In genomic region chr10:59678884-59679301, GRCh38 we compare ENCODE assay signal across 10 cellular contexts. TPM values are rescaled to one million over a fixed set of nuclear protein-coding genes. Genes with fewer than 3 reads are reported as not detected.
DNase-seq lines count a peak whose midpoint lies in the region; ATAC-seq and TF ChIP-seq lines count a peak whose summit lies in the region.
"Had no signal": no experiment of that assay in that cellular context is flagged by ENCODE, and none has a peak within 500 bp of the region (broad histone marks: within the 10 kb centered on the region; RNA-seq: fewer than 3 reads in every experiment).

No MANE protein-coding gene starts in this region.

- ATAC-seq in GM21526 (IDR thresholded peaks at IDR 0.05; ENCODE audit: low FRiP score, unreplicated experiment) (peak; percentile 72), HG03558 (IDR thresholded peaks at IDR 0.05; ENCODE audit: extremely low read depth, unreplicated experiment) (peak; percentile 80), esophagus mucosa (peak; percentile 96)

- no peak overlapping the region for H3K4me3 Mint-ChIP-seq in CD8-positive, alpha-beta memory T cell
- H3K4me3 Mint-ChIP-seq: memory B cell had no signal

- no peaks in the 10 kb centered on the region for H3K36me3 ChIP-seq in CD8-positive, alpha-beta memory T cell (ENCODE audit: insufficient read depth, low read length)

- TF ChIP-seq CTCF in GM10248 (IDR thresholded peaks at IDR 0.05; ENCODE audit: control extremely low read depth, extremely low read depth, low read depth, missing control alignments) = no peak

- H3K27ac Mint-ChIP-seq in CD8-positive, alpha-beta memory T cell = no peak overlapping the region
- H3K27ac Mint-ChIP-seq: memory B cell had no signal

- H3K4me1 ChIP-seq in CD8-positive, alpha-beta memory T cell (ENCODE audit: insufficient read depth, low read length) = no peaks in the 10 kb centered on the region

- no peaks in the 10 kb centered on the region for H3K36me3 Mint-ChIP-seq in CD8-positive, alpha-beta memory T cell
- H3K36me3 Mint-ChIP-seq: memory B cell had no signal

- H3K27ac ChIP-seq in CD8-positive, alpha-beta memory T cell (ENCODE audit: low read depth, low read length) = no peak overlapping the region

- H3K9me3 Mint-ChIP-seq in CD8-positive, alpha-beta memory T cell = peaks cover 0 to 3% (median 0%) of the 10 kb centered on the region in 5 donors

- H3K27me3 ChIP-seq in CD8-positive, alpha-beta memory T cell (ENCODE audit: insufficient read depth, low read length, poor library complexity, severe bottlenecking) = no peaks in the 10 kb centered on the region

- DNase-seq in GM10248 (ENCODE audit: extremely low spot score) (peak; percentile 31), DMS 273 (lab: John Stamatoyannopoulos, UW; ENCODE audit: unreplicated experiment) (no peak), NCI-H774 (lab: John Stamatoyannopoulos, UW) (no peak), foreskin melanocyte (no peak)
- no peak for DNase-seq in CD8-positive, alpha-beta memory T cell
- DNase-seq: DND-41 had no signal

- H3K4me1 Mint-ChIP-seq in CD8-positive, alpha-beta memory T cell = no peaks in the 10 kb centered on the region

- H3K4me3 ChIP-seq in CD8-positive, alpha-beta memory T cell (ENCODE audit: low read length) = no peak overlapping the region

- POLR2A ChIA-PET in GM10248 (lab: Yijun Ruan, JAX) = no interaction called here
- POLR2A ChIA-PET in CD8-positive, alpha-beta memory T cell (lab: Charles Lee) = no interaction called here

- H3K27me3 Mint-ChIP-seq in CD8-positive, alpha-beta memory T cell = peaks cover 0 to 2% of the 10 kb centered on the region in 2 donors

- CTCF ChIA-PET in GM10248 (lab: Yijun Ruan, JAX) = interaction anchor here (0.8 to 2.6 kb wide), 4 partner anchors 24 to 152 kb away, joined by 3 to 9 read pairs (median 4); partner anchors contain the start of gene SLC16A9
- CTCF ChIA-PET in CD8-positive, alpha-beta memory T cell (lab: Charles Lee) = interaction anchor here (1.1 kb wide), 1 partner anchor 19 kb away, joined by 3 read pairs; no protein-coding TSS in a partner anchor

- no peaks in the 10 kb centered on the region for H3K9me3 ChIP-seq in CD8-positive, alpha-beta memory T cell (ENCODE audit: low read length)

RNA-seq across cellular contexts. Expression of gene SLC16A9, which starts 30.8 kb away (rescaled TPM):
- 14.3 TPM for total RNA-seq in esophagus mucosa
- total RNA-seq in CD8-positive, alpha-beta memory T cell = under 1 TPM; 0.27 to 0.31 TPM
- not detected for polyA plus RNA-seq in CD8-positive, alpha-beta memory T cell

Comparison
In these comparisons a context has a peak if more than half of its experiments do, and no peak if none do; other contexts are left out.
1. RNA of gene SLC16A9, which starts 30.8 kb away (total RNA-seq): 14.3 TPM in esophagus mucosa (single experiment); 0.27 to 0.31 TPM in CD8-positive, alpha-beta memory T cell; every median in the first group is over 10 times any median in the second.
2. Peak in every context shown above with its lines, with median percentiles within 50 percentile points of each other: ATAC-seq.